Comparison of ENCODE assay signal across 8 cellular contexts in genomic region chr2:231781798-231782726, GRCh38. TPM values are rescaled to one million over a fixed set of nuclear protein-coding genes. Genes with fewer than 3 reads are reported as not detected.
A peak's percentile ranks its signal among the peaks of the same experiment; 100 is the strongest.
DNase-seq lines count a peak whose midpoint lies in the region; ATAC-seq and TF ChIP-seq lines count a peak whose summit lies in the region.

No MANE protein-coding gene starts in this region.

- H3K4me3 ChIP-seq in right cardiac atrium (ENCODE audit: low read length): peak overlapping the region; percentile 89
- H3K4me3 ChIP-seq in sigmoid colon: peak overlapping the region; percentile 66 to 84 (median 75)

- TF ChIP-seq POLR2A in sigmoid colon (IDR thresholded peaks at IDR 0.05): peak in 1 of 2 donors; percentile 46

- peak; percentile 11 for DNase-seq in NCI-H1105 treated with DMSO at 0.1 percent for 48 hours (lab: John Stamatoyannopoulos, UW)
- no peak for DNase-seq in NCI-H1105 (lab: John Stamatoyannopoulos, UW)
- peak; percentile 48 for DNase-seq in NCI-H2227 (lab: John Stamatoyannopoulos, UW; ENCODE audit: unreplicated experiment)
- DNase-seq in amniotic epithelial cell (ENCODE audit: low read depth): peak; percentile 62
- DNase-seq in right cardiac atrium: peak in 1 of 3 donors; percentile 44
- no peak for DNase-seq in sigmoid colon

- H3K4me1 ChIP-seq in right cardiac atrium (ENCODE audit: control insufficient read depth, insufficient read depth, low read length) (peaks cover 8% of the 10 kb centered on the region), sigmoid colon (peaks cover 0 to 47% (median 43%) of the 10 kb centered on the region in 4 donors)

- H3K36me3 ChIP-seq in sigmoid colon: no peaks in the 10 kb centered on the region

- intact Hi-C loops in right cardiac atrium (cut with DNase I): no loop called here
- intact Hi-C loops in sigmoid colon (cut with DNase I): loop anchor here (5.0 to 10.0 kb wide), 2 partner anchors 97 to 170 kb away; no protein-coding TSS in a partner anchor

- peak; percentile 4 to 7 for ATAC-seq in right cardiac atrium
- ATAC-seq in HG03439 (IDR thresholded peaks at IDR 0.05; ENCODE audit: unreplicated experiment): no peak
- no peak for ATAC-seq in GM21381 (IDR thresholded peaks at IDR 0.05; ENCODE audit: unreplicated experiment)

- H3K9me3 ChIP-seq in right cardiac atrium (ENCODE audit: control insufficient read depth, low read length) (no peaks in the 10 kb centered on the region), sigmoid colon (no peaks in the 10 kb centered on the region)

- H3K27me3 ChIP-seq in right cardiac atrium (ENCODE audit: control insufficient read depth, insufficient read depth): no peaks in the 10 kb centered on the region
- no peaks in the 10 kb centered on the region for H3K27me3 ChIP-seq in sigmoid colon

- H3K27ac ChIP-seq in right cardiac atrium (ENCODE audit: low read length) (peak overlapping the region; percentile 95), sigmoid colon (peak overlapping the region; percentile 85 to 89 (median 87))

- no peak for TF ChIP-seq CTCF in sigmoid colon (IDR thresholded peaks at IDR 0.05)

- no peak for TF ChIP-seq EP300 in sigmoid colon (IDR thresholded peaks at IDR 0.05)

- WGBS in right cardiac atrium: 2% methylated on average over 12 of the region's 12 CpGs
- WGBS in sigmoid colon, 2 donors: 1 to 3% methylated on average over 12 of the region's 12 CpGs

RNA-seq across cellular contexts. Expression of gene PDE6D, which starts 1.0 kb away (rescaled TPM):
- total RNA-seq in right cardiac atrium (10 to 100 TPM; 13.3 to 17.9 (median 16.4) TPM), sigmoid colon (10 to 100 TPM; 19.9 to 44.9 (median 26.3) TPM)
- polyA plus RNA-seq in right cardiac atrium (24.3 TPM), sigmoid colon (10 to 100 TPM; 23.1 to 28.9 (median 24.6) TPM)

RNA-seq across cellular contexts. Expression of gene COPS7B, which starts 4.2 kb away (rescaled TPM):
- total RNA-seq in right cardiac atrium (10 to 100 TPM; 16.2 to 21.7 (median 19.3) TPM), sigmoid colon (10 to 100 TPM; 16.8 to 43.8 (median 24.9) TPM)
- polyA plus RNA-seq in right cardiac atrium (17.7 TPM), sigmoid colon (10 to 100 TPM in 2 of 3 donors, 1 to 10 TPM in 1; 8.1 to 27.8 (median 15.0) TPM)

Comparison
In these comparisons a context has a peak if more than half of its experiments do, and no peak if none do; other contexts are left out.
1. DNase-seq: peak in NCI-H1105 treated with DMSO at 0.1 percent for 48 hours (single experiment), NCI-H2227 (single experiment) and amniotic epithelial cell (single experiment); none in NCI-H1105 (single experiment) and sigmoid colon (single experiment).
2. ATAC-seq: peak in right cardiac atrium (2 of 2); none in HG03439 (single experiment) and GM21381 (single experiment).